Comparison of ENCODE assay signal across 20 cellular contexts in genomic region chr17:67401106-67401505, GRCh38. TPM values are rescaled to one million over a fixed set of nuclear protein-coding genes. Genes with fewer than 3 reads are reported as not detected.
A peak's percentile ranks its signal among the peaks of the same experiment; 100 is the strongest.
DNase-seq lines count a peak whose midpoint lies in the region; ATAC-seq and TF ChIP-seq lines count a peak whose summit lies in the region.
"Had no signal": no experiment of that assay in that cellular context is flagged by ENCODE, and none has a peak within 500 bp of the region (broad histone marks: within the 10 kb centered on the region; RNA-seq: fewer than 3 reads in every experiment).

No MANE protein-coding gene starts in this region.

- POLR2A ChIA-PET in activated CD4-positive, alpha-beta T cell treated with anti-CD3 and anti-CD28 coated beads, Interleukin-2, amount 10 ng/mL, durations not matched to agents 7 days and 5 days (lab: Charles Lee), result no interaction called here
- POLR2A ChIA-PET in CD4-positive, alpha-beta T cell (lab: Charles Lee), result interaction anchor here (0.6 to 1.9 kb wide), 7 partner anchors 19 to 74 kb away, joined by 3 to 10 read pairs (median 7); no protein-coding TSS in a partner anchor

- H3K27me3 Mint-ChIP-seq in activated CD4-positive, alpha-beta T cell treated with anti-CD3 and anti-CD28 coated beads, Interleukin-2, amount 10 ng/mL, durations not matched to agents 7 days and 5 days, result no peaks in the 10 kb centered on the region
- no peaks in the 10 kb centered on the region for H3K27me3 Mint-ChIP-seq in CD4-positive, alpha-beta T cell
- no peaks in the 10 kb centered on the region for H3K27me3 Mint-ChIP-seq in activated T-helper 2 cell treated with anti-CD3 and anti-CD28 coated beads, Interferon-gamma antibody, Interleukin-2, Interleukin-4, amounts not matched to agents 10 μg/mL and 5 μg/mL and 100 μg/mL, durations not matched to agents 14 hours and 24 hours and 36 hours (ENCODE audit: low read depth)

- no peak for DNase-seq in activated CD4-positive, alpha-beta T cell treated with anti-CD3 and anti-CD28 coated beads, Interleukin-2, amount 10 ng/mL, durations not matched to agents 7 days and 5 days
- no peak for DNase-seq in activated CD4-positive, alpha-beta T cell treated with anti-CD3 and anti-CD28 coated beads for 4 hours
- no peak for DNase-seq in CD4-positive, alpha-beta T cell
- no peak for DNase-seq in activated T-helper 2 cell treated with anti-CD3 and anti-CD28 coated beads, Interferon-gamma antibody, Interleukin-2, Interleukin-4, amounts not matched to agents 10 μg/mL and 5 μg/mL and 100 μg/mL, durations not matched to agents 14 hours and 24 hours and 36 hours (ENCODE audit: low spot score)
- DNase-seq in trophoblast cell (peak; percentile 84 to 97), NCI-H2081 (lab: John Stamatoyannopoulos, UW) (no peak), mesenchymal stem cell (no peak)
- DNase-seq: DMS153; H7; islet precursor cell; mammary epithelial cell; NCI-H526 treated with DMSO at 0.1 percent for 48 hours; SHP77; stimulated activated CD4-positive, alpha-beta T cell treated with anti-CD3 and anti-CD28 coated beads, Interleukin-2, amount 100 ng/mL, for 24 hours; WERI-Rb-1 had no signal

- no peak overlapping the region for H4K12ac ChIP-seq in trophoblast cell (ENCODE audit: low read depth, low read length)

- CTCF ChIA-PET in activated CD4-positive, alpha-beta T cell treated with anti-CD3 and anti-CD28 coated beads, Interleukin-2, amount 10 ng/mL, durations not matched to agents 7 days and 5 days (lab: Charles Lee), result interaction anchor here (0.7 kb wide), 1 partner anchor 29 kb away, joined by 3 read pairs; no protein-coding TSS in a partner anchor
- CTCF ChIA-PET in CD4-positive, alpha-beta T cell (lab: Charles Lee), result interaction anchor here (0.6 kb wide), 1 partner anchor 74 kb away, joined by 5 read pairs; no protein-coding TSS in a partner anchor

- no peaks in the 10 kb centered on the region for H3K79me1 ChIP-seq in trophoblast cell (ENCODE audit: low read length)
- peaks cover 22% of the 10 kb centered on the region for H3K79me1 ChIP-seq in mesenchymal stem cell (replicated peaks; ENCODE audit: low read length, poor library complexity, severe bottlenecking)

- peak overlapping the region; percentile 77 for H3K27ac ChIP-seq in CD4-positive, alpha-beta T cell (ENCODE audit: low read depth, low read length)
- H3K27ac ChIP-seq in trophoblast cell (ENCODE audit: low read depth, low read length), result no peak overlapping the region
- H3K27ac ChIP-seq in mesenchymal stem cell (ENCODE audit: low read length, poor library complexity, severe bottlenecking), result no peak overlapping the region
- H3K27ac ChIP-seq: C4-2B, cardiac muscle cell, epithelial cell of prostate, hepatocyte, WERI-Rb-1 had no signal

- peaks cover 4% of the 10 kb centered on the region for H3K9me3 Mint-ChIP-seq in activated CD4-positive, alpha-beta T cell treated with anti-CD3 and anti-CD28 coated beads, Interleukin-2, amount 10 ng/mL, durations not matched to agents 7 days and 5 days
- peaks cover 3% of the 10 kb centered on the region for H3K9me3 Mint-ChIP-seq in CD4-positive, alpha-beta T cell
- H3K9me3 Mint-ChIP-seq in activated T-helper 2 cell treated with anti-CD3 and anti-CD28 coated beads, Interferon-gamma antibody, Interleukin-2, Interleukin-4, amounts not matched to agents 10 μg/mL and 5 μg/mL and 100 μg/mL, durations not matched to agents 14 hours and 24 hours and 36 hours, result no peaks in the 10 kb centered on the region

- H2BK15ac ChIP-seq in mesenchymal stem cell (ENCODE audit: low read depth, poor library complexity, severe bottlenecking), result no peak overlapping the region

- no peak overlapping the region for H2AFZ ChIP-seq in trophoblast cell (ENCODE audit: insufficient read depth, low read length, poor library complexity)
- H2AFZ ChIP-seq in mesenchymal stem cell (ENCODE audit: low read depth, low read length), result no peak overlapping the region
- H2AFZ ChIP-seq: hepatocyte had no signal

- peaks cover 63% of the 10 kb centered on the region for H3K4me1 Mint-ChIP-seq in activated CD4-positive, alpha-beta T cell treated with anti-CD3 and anti-CD28 coated beads, Interleukin-2, amount 10 ng/mL, durations not matched to agents 7 days and 5 days
- peaks cover 74% of the 10 kb centered on the region for H3K4me1 Mint-ChIP-seq in CD4-positive, alpha-beta T cell (ENCODE audit: low read depth)
- peaks cover 43% of the 10 kb centered on the region for H3K4me1 Mint-ChIP-seq in activated T-helper 2 cell treated with anti-CD3 and anti-CD28 coated beads, Interferon-gamma antibody, Interleukin-2, Interleukin-4, amounts not matched to agents 10 μg/mL and 5 μg/mL and 100 μg/mL, durations not matched to agents 14 hours and 24 hours and 36 hours (ENCODE audit: low read depth)

- ATAC-seq in CD4-positive, alpha-beta T cell (ENCODE audit: poor library complexity), result no peak
- ATAC-seq in GM21737 (IDR thresholded peaks at IDR 0.05; ENCODE audit: unreplicated experiment), result no peak

- H3K36me3 ChIP-seq in trophoblast cell (ENCODE audit: control insufficient read depth in 1 of 2, insufficient read depth in 2 of 2, low read length in 2 of 2) (no peaks in the 10 kb centered on the region), mesenchymal stem cell (ENCODE audit: control insufficient read depth in 1 of 2, insufficient read depth in 2 of 2, low read depth in 1 of 2, low read length in 2 of 2) (no peaks in the 10 kb centered on the region)
- H3K36me3 ChIP-seq: cardiac muscle cell, WERI-Rb-1 had no signal

- H3K36me3 Mint-ChIP-seq in activated CD4-positive, alpha-beta T cell treated with anti-CD3 and anti-CD28 coated beads, Interleukin-2, amount 10 ng/mL, durations not matched to agents 7 days and 5 days (ENCODE audit: low read depth), result peaks cover 26% of the 10 kb centered on the region
- peaks cover 25% of the 10 kb centered on the region for H3K36me3 Mint-ChIP-seq in CD4-positive, alpha-beta T cell (ENCODE audit: low read depth)
- peaks cover 16% of the 10 kb centered on the region for H3K36me3 Mint-ChIP-seq in activated T-helper 2 cell treated with anti-CD3 and anti-CD28 coated beads, Interferon-gamma antibody, Interleukin-2, Interleukin-4, amounts not matched to agents 10 μg/mL and 5 μg/mL and 100 μg/mL, durations not matched to agents 14 hours and 24 hours and 36 hours (ENCODE audit: low read depth)

- no peaks in the 10 kb centered on the region for H3K79me2 ChIP-seq in trophoblast cell (ENCODE audit: control insufficient read depth, insufficient read depth, low read length, poor library complexity)
- H3K79me2 ChIP-seq: hepatocyte had no signal

- H3K4me1 ChIP-seq in trophoblast cell (ENCODE audit: control insufficient read depth in 1 of 2, insufficient read depth in 2 of 2, low read length in 2 of 2) (peaks cover 0 to 3% of the 10 kb centered on the region in 2 experiments), mesenchymal stem cell (ENCODE audit: control insufficient read depth, insufficient read depth, low read depth, low read length) (no peaks in the 10 kb centered on the region)

- no peak overlapping the region for H2BK120ac ChIP-seq in trophoblast cell (ENCODE audit: insufficient read depth, low read length, poor library complexity)
- H2BK120ac ChIP-seq in mesenchymal stem cell (ENCODE audit: low read depth, low read length), result no peak overlapping the region

- no peak overlapping the region for H3K9ac ChIP-seq in trophoblast cell (ENCODE audit: low read length)
- H3K9ac ChIP-seq in mesenchymal stem cell (ENCODE audit: low read length), result no peak overlapping the region

- intact Hi-C loops in CD4-positive, alpha-beta T cell (cut with DNase I, micrococcal nuclease), result loop anchor here in 1 of 2 experiments (5.0 kb wide), 1 partner anchor 36 kb away; no protein-coding TSS in a partner anchor
- intact Hi-C loops in activated T-helper 2 cell treated with anti-CD3 and anti-CD28 coated beads, Interferon-gamma antibody, Interleukin-2, Interleukin-4, amounts not matched to agents 10 μg/mL and 5 μg/mL and 100 μg/mL, durations not matched to agents 14 hours and 24 hours and 36 hours (cut with micrococcal nuclease), result no loop called here

- no peak overlapping the region for H3K4me2 ChIP-seq in trophoblast cell (ENCODE audit: low read length)
- no peak overlapping the region for H3K4me2 ChIP-seq in mesenchymal stem cell (ENCODE audit: low read length, poor library complexity, severe bottlenecking)
- H3K4me2 ChIP-seq: hepatocyte had no signal

- no peak overlapping the region for H4K91ac ChIP-seq in trophoblast cell (ENCODE audit: low read depth, low read length)
- no peak overlapping the region for H4K91ac ChIP-seq in mesenchymal stem cell (ENCODE audit: low read length)

- no peak for TF ChIP-seq CTCF in CD4-positive, alpha-beta T cell (IDR thresholded peaks at IDR 0.05)

- H3K4me3 ChIP-seq in trophoblast cell (ENCODE audit: low read depth, low read length) (no peak overlapping the region), mesenchymal stem cell (ENCODE audit: insufficient read depth in 1 of 2, low read depth in 1 of 2, low read length in 2 of 2) (no peak overlapping the region)
- H3K4me3 ChIP-seq: cardiac muscle cell, hepatocyte had no signal

- H2BK12ac ChIP-seq in trophoblast cell (ENCODE audit: low read length) (no peak overlapping the region), mesenchymal stem cell (ENCODE audit: low read length in 2 of 2) (no peak overlapping the region)

- H2BK5ac ChIP-seq in trophoblast cell (ENCODE audit: low read depth, low read length, poor library complexity) (no peak overlapping the region), mesenchymal stem cell (ENCODE audit: low read depth, low read length, poor library complexity, severe bottlenecking) (no peak overlapping the region)

- H3K4ac ChIP-seq in trophoblast cell (ENCODE audit: low read depth, low read length) (no peak overlapping the region), mesenchymal stem cell (ENCODE audit: low read depth in 1 of 2, low read length in 2 of 2) (no peak overlapping the region)

- WGBS in trophoblast cell (ENCODE audit: extremely low coverage, insufficient coverage, insufficient read length), result no CpG with 5 or more reads among the region's 9 CpGs
- 98% methylated on average over 8 of the region's 9 CpGs for WGBS in mesenchymal stem cell

- H3K18ac ChIP-seq in trophoblast cell (ENCODE audit: low read length) (no peak overlapping the region), mesenchymal stem cell (ENCODE audit: low read depth in 1 of 2, low read length in 2 of 2) (no peak overlapping the region)

- peak overlapping the region; percentile 91 for H3K27ac Mint-ChIP-seq in activated CD4-positive, alpha-beta T cell treated with anti-CD3 and anti-CD28 coated beads, Interleukin-2, amount 10 ng/mL, durations not matched to agents 7 days and 5 days
- H3K27ac Mint-ChIP-seq in CD4-positive, alpha-beta T cell, result peak overlapping the region; percentile 99
- H3K27ac Mint-ChIP-seq in activated T-helper 2 cell treated with anti-CD3 and anti-CD28 coated beads, Interferon-gamma antibody, Interleukin-2, Interleukin-4, amounts not matched to agents 10 μg/mL and 5 μg/mL and 100 μg/mL, durations not matched to agents 14 hours and 24 hours and 36 hours, result peak overlapping the region; percentile 55

- H3K27me3 ChIP-seq in CD4-positive, alpha-beta T cell (ENCODE audit: control insufficient read depth, insufficient read depth, low read length), result no peaks in the 10 kb centered on the region
- H3K27me3 ChIP-seq in trophoblast cell (ENCODE audit: insufficient read depth, low read length) (no peaks in the 10 kb centered on the region), mesenchymal stem cell (ENCODE audit: control insufficient read depth in 1 of 2, insufficient read depth in 1 of 2, low read length in 2 of 2) (no peaks in the 10 kb centered on the region)
- H3K27me3 ChIP-seq: cardiac muscle cell, hepatocyte had no signal

- H3K4me3 Mint-ChIP-seq in activated CD4-positive, alpha-beta T cell treated with anti-CD3 and anti-CD28 coated beads, Interleukin-2, amount 10 ng/mL, durations not matched to agents 7 days and 5 days, result no peak overlapping the region
- peak overlapping the region; percentile 51 for H3K4me3 Mint-ChIP-seq in CD4-positive, alpha-beta T cell
- H3K4me3 Mint-ChIP-seq in activated T-helper 2 cell treated with anti-CD3 and anti-CD28 coated beads, Interferon-gamma antibody, Interleukin-2, Interleukin-4, amounts not matched to agents 10 μg/mL and 5 μg/mL and 100 μg/mL, durations not matched to agents 14 hours and 24 hours and 36 hours (ENCODE audit: low read depth), result no peak overlapping the region

- H2AK5ac ChIP-seq in trophoblast cell (ENCODE audit: low read length), result no peak overlapping the region
- H2AK5ac ChIP-seq in mesenchymal stem cell (ENCODE audit: low read length, severe bottlenecking), result no peak overlapping the region

- H3K9me3 ChIP-seq in CD4-positive, alpha-beta T cell (ENCODE audit: control insufficient read depth, low read length), result no peaks in the 10 kb centered on the region
- no peaks in the 10 kb centered on the region for H3K9me3 ChIP-seq in trophoblast cell (ENCODE audit: insufficient read depth, low read depth, low read length)
- no peaks in the 10 kb centered on the region for H3K9me3 ChIP-seq in mesenchymal stem cell (ENCODE audit: control insufficient read depth, low read length)

- H4K8ac ChIP-seq in trophoblast cell (ENCODE audit: low read depth, low read length) (no peak overlapping the region), mesenchymal stem cell (ENCODE audit: low read length) (no peak overlapping the region)

- H3K23ac ChIP-seq in trophoblast cell (ENCODE audit: low read length) (no peak overlapping the region), mesenchymal stem cell (ENCODE audit: low read length in 2 of 2) (no peak overlapping the region)

- H3K14ac ChIP-seq in trophoblast cell (ENCODE audit: low read length) (no peak overlapping the region), mesenchymal stem cell (ENCODE audit: low read length in 2 of 2) (no peak overlapping the region)

RNA-seq across cellular contexts. Expression of gene PITPNC1, which starts 24.0 kb away (rescaled TPM):
- 10 to 100 TPM; 57.0 to 67.1 TPM for total RNA-seq in activated CD4-positive, alpha-beta T cell treated with anti-CD3 and anti-CD28 coated beads, Interleukin-2, amount 10 ng/mL, durations not matched to agents 7 days and 5 days
- 10 to 100 TPM; 80.2 to 83.4 TPM for total RNA-seq in CD4-positive, alpha-beta T cell
- 10.9 and 11.2 TPM in 2 replicates for total RNA-seq in activated T-helper 2 cell treated with anti-CD3 and anti-CD28 coated beads, Interferon-gamma antibody, Interleukin-2, Interleukin-4, amounts not matched to agents 10 μg/mL and 5 μg/mL and 100 μg/mL, durations not matched to agents 14 hours and 24 hours and 36 hours
- polyA plus RNA-seq in trophoblast cell (2013), result 17.5 and 17.8 TPM in 2 replicates
- polyA plus RNA-seq in mesenchymal stem cell (2013, experiment 1 of 2), result 8.5 TPM
- polyA plus RNA-seq in mesenchymal stem cell (2013, experiment 2 of 2), result 8.1 TPM

RNA-seq across cellular contexts. Expression of gene PSMD12, which starts 34.7 kb away (rescaled TPM):
- 10 to 100 TPM; 42.4 to 47.5 TPM for total RNA-seq in activated CD4-positive, alpha-beta T cell treated with anti-CD3 and anti-CD28 coated beads, Interleukin-2, amount 10 ng/mL, durations not matched to agents 7 days and 5 days
- 10 to 100 TPM; 49.3 to 52.5 TPM for total RNA-seq in CD4-positive, alpha-beta T cell
- total RNA-seq in activated T-helper 2 cell treated with anti-CD3 and anti-CD28 coated beads, Interferon-gamma antibody, Interleukin-2, Interleukin-4, amounts not matched to agents 10 μg/mL and 5 μg/mL and 100 μg/mL, durations not matched to agents 14 hours and 24 hours and 36 hours, result 75.1 and 75.4 TPM in 2 replicates
- polyA plus RNA-seq in trophoblast cell (2013), result 90.4 and 95.6 TPM in 2 replicates
- polyA plus RNA-seq in mesenchymal stem cell (2013, experiment 1 of 2), result 42.5 TPM
- polyA plus RNA-seq in mesenchymal stem cell (2013, experiment 2 of 2), result 44.5 TPM

Comparison
In these comparisons a context has a peak if more than half of its experiments do, and no peak if none do; other contexts are left out.
1. DNase-seq: peak in trophoblast cell (2 of 2); none in activated CD4-positive, alpha-beta T cell treated with anti-CD3 and anti-CD28 coated beads, Interleukin-2, amount 10 ng/mL, durations not matched to agents 7 days and 5 days (single experiment), activated CD4-positive, alpha-beta T cell treated with anti-CD3 and anti-CD28 coated beads for 4 hours (0 of 2), CD4-positive, alpha-beta T cell (0 of 10), activated T-helper 2 cell treated with anti-CD3 and anti-CD28 coated beads, Interferon-gamma antibody, Interleukin-2, Interleukin-4, amounts not matched to agents 10 μg/mL and 5 μg/mL and 100 μg/mL, durations not matched to agents 14 hours and 24 hours and 36 hours (single experiment), NCI-H2081 (0 of 2) and mesenchymal stem cell (single experiment).
2. Peak in every context shown above with its lines, with median percentiles within 50 percentile points of each other: H3K27ac Mint-ChIP-seq.